Comparison of ENCODE assay signal across 8 cellular contexts in genomic region chr11:69298778-69299461, GRCh38. TPM values are rescaled to one million over a fixed set of nuclear protein-coding genes. Genes with fewer than 3 reads are reported as not detected.
DNase-seq lines count a peak whose midpoint lies in the region; ATAC-seq and TF ChIP-seq lines count a peak whose summit lies in the region.

No MANE protein-coding gene starts in this region.

- POLR2A ChIA-PET in CD8-positive, alpha-beta memory T cell (lab: Charles Lee), result no interaction called here

- ATAC-seq in GM19035 (IDR thresholded peaks at IDR 0.05; ENCODE audit: unreplicated experiment), result no peak

- no peak overlapping the region for H3K4me3 ChIP-seq in CD8-positive, alpha-beta memory T cell (ENCODE audit: low read length)
- H3K4me3 ChIP-seq in MG63, result no peak overlapping the region
- peak overlapping the region; percentile 57 to 63 for H3K4me3 ChIP-seq in neutrophil (ENCODE audit: low read depth in 1 of 2, low read length in 1 of 2)

- H3K4me1 ChIP-seq in CD8-positive, alpha-beta memory T cell (ENCODE audit: insufficient read depth, low read length), result peaks cover 51% of the 10 kb centered on the region
- H3K4me1 ChIP-seq in neutrophil (ENCODE audit: control insufficient read depth in 1 of 2, insufficient read depth in 1 of 2, low read depth in 1 of 2, low read length in 1 of 2), result peaks cover 37 to 55% of the 10 kb centered on the region in 2 experiments

- no peaks in the 10 kb centered on the region for H3K27me3 Mint-ChIP-seq in CD8-positive, alpha-beta memory T cell
- peaks cover 53% of the 10 kb centered on the region for H3K27me3 Mint-ChIP-seq in dendritic cell treated with granulocyte-macrophage colony-stimulating factor and Interleukin-4, amounts not matched to agents 40 ng/mL and 50 ng/mL, for 4 days

- peak overlapping the region; percentile 42 to 81 (median 78) for H3K4me3 Mint-ChIP-seq in CD8-positive, alpha-beta memory T cell
- peak overlapping the region; percentile 71 for H3K4me3 Mint-ChIP-seq in dendritic cell treated with granulocyte-macrophage colony-stimulating factor and Interleukin-4, amounts not matched to agents 40 ng/mL and 50 ng/mL, for 4 days

- DNase-seq in CD8-positive, alpha-beta memory T cell, result no peak
- DNase-seq in MG63, result peak; percentile 74
- DNase-seq in NCI-H345 (lab: John Stamatoyannopoulos, UW), result no peak
- DNase-seq in NCI-H187 (lab: John Stamatoyannopoulos, UW), result no peak
- DNase-seq in NCI-H146 (lab: John Stamatoyannopoulos, UW), result no peak

- H3K9me3 ChIP-seq in CD8-positive, alpha-beta memory T cell (ENCODE audit: low read length), result no peaks in the 10 kb centered on the region
- H3K9me3 ChIP-seq in MG63 (0 out of 2 replicates have a peak, but pooled peaks cover 2% of the 10 kb centered on the region), neutrophil (no peaks in the 10 kb centered on the region)

- intact Hi-C loops in dendritic cell treated with granulocyte-macrophage colony-stimulating factor and Interleukin-4, amounts not matched to agents 40 ng/mL and 50 ng/mL, for 4 days (cut with micrococcal nuclease), result no loop called here

- CTCF ChIA-PET in CD8-positive, alpha-beta memory T cell (lab: Charles Lee), result interaction anchor here (1.1 to 4.0 kb wide), 2 partner anchors 55 to 344 kb away, joined by 4 to 13 read pairs; no protein-coding TSS in a partner anchor

- no peaks in the 10 kb centered on the region for H3K36me3 ChIP-seq in CD8-positive, alpha-beta memory T cell (ENCODE audit: insufficient read depth, low read length)
- H3K36me3 ChIP-seq in MG63 (no peaks in the 10 kb centered on the region; the same call in 1 of the 2 replicates), neutrophil (no peaks in the 10 kb centered on the region)

- H3K27me3 ChIP-seq in CD8-positive, alpha-beta memory T cell (ENCODE audit: insufficient read depth, low read length, poor library complexity, severe bottlenecking), result no peaks in the 10 kb centered on the region
- H3K27me3 ChIP-seq in MG63 (no peaks in the 10 kb centered on the region), neutrophil (no peaks in the 10 kb centered on the region)

- peaks cover 46 to 65% (median 50%) of the 10 kb centered on the region in 3 donors for H3K4me1 Mint-ChIP-seq in CD8-positive, alpha-beta memory T cell
- peaks cover 86% of the 10 kb centered on the region for H3K4me1 Mint-ChIP-seq in dendritic cell treated with granulocyte-macrophage colony-stimulating factor and Interleukin-4, amounts not matched to agents 40 ng/mL and 50 ng/mL, for 4 days (ENCODE audit: low read depth)

- peaks cover 0 to 3% (median 0%) of the 10 kb centered on the region in 5 donors for H3K9me3 Mint-ChIP-seq in CD8-positive, alpha-beta memory T cell
- no peaks in the 10 kb centered on the region for H3K9me3 Mint-ChIP-seq in dendritic cell treated with granulocyte-macrophage colony-stimulating factor and Interleukin-4, amounts not matched to agents 40 ng/mL and 50 ng/mL, for 4 days

- H3K27ac Mint-ChIP-seq in CD8-positive, alpha-beta memory T cell, result peak overlapping the region; percentile 76 to 98 (median 94)
- H3K27ac Mint-ChIP-seq in dendritic cell treated with granulocyte-macrophage colony-stimulating factor and Interleukin-4, amounts not matched to agents 40 ng/mL and 50 ng/mL, for 4 days, result peak overlapping the region; percentile 86

- peak overlapping the region; percentile 66 for H3K27ac ChIP-seq in CD8-positive, alpha-beta memory T cell (ENCODE audit: low read depth, low read length)
- peak overlapping the region; percentile 91 for H3K27ac ChIP-seq in neutrophil

- no peak for TF ChIP-seq CTCF in neutrophil (IDR thresholded peaks at IDR 0.05)

- no peaks in the 10 kb centered on the region for H3K36me3 Mint-ChIP-seq in CD8-positive, alpha-beta memory T cell
- no peaks in the 10 kb centered on the region for H3K36me3 Mint-ChIP-seq in dendritic cell treated with granulocyte-macrophage colony-stimulating factor and Interleukin-4, amounts not matched to agents 40 ng/mL and 50 ng/mL, for 4 days (ENCODE audit: low read depth)

RNA-seq across cellular contexts. Expression of gene MYEOV, which starts 5.0 kb away (rescaled TPM):
- total RNA-seq in CD8-positive, alpha-beta memory T cell, result under 1 TPM in 1 of 2 experiments, not detected in 1; 0.89 TPM
- polyA plus RNA-seq in CD8-positive, alpha-beta memory T cell, result not detected
- 1.2 and 1.3 TPM in 2 replicates for total RNA-seq in MG63 (2014; rRNA removed; shearing (Covaris generic); ENCODE audit: low replicate concordance)

Comparison
In these comparisons a context has a peak if more than half of its experiments do, and no peak if none do; other contexts are left out.
1. H3K4me3 ChIP-seq: peak in neutrophil (2 of 2); none in CD8-positive, alpha-beta memory T cell (single experiment) and MG63 (single experiment).